Comparison of ENCODE assay signal across 8 cellular contexts in genomic region chr2:190879474-190880373, GRCh38. TPM values are rescaled to one million over a fixed set of nuclear protein-coding genes. Genes with fewer than 3 reads are reported as not detected.
DNase-seq lines count a peak whose midpoint lies in the region; ATAC-seq and TF ChIP-seq lines count a peak whose summit lies in the region.

No MANE protein-coding gene starts in this region.

- peaks cover 31% of the 10 kb centered on the region for H3K36me3 Mint-ChIP-seq in activated CD4-positive, alpha-beta memory T cell treated with anti-CD3 and anti-CD28 coated beads for 36 hours

- DNase-seq in AG04450 (ENCODE audit: low read depth, low spot score) (no peak), ovary (peak in 3 of 5 donors; percentile 12 to 32 (median 25)), aorta (no peak), sciatic nerve (ENCODE audit: low spot score) (no peak), ecto neural progenitor cell (ENCODE audit: low spot score) (no peak)
- DNase-seq in activated CD4-positive, alpha-beta memory T cell treated with anti-CD3 and anti-CD28 coated beads for 36 hours = peak; percentile 62

- peaks cover 4% of the 10 kb centered on the region for H3K27me3 Mint-ChIP-seq in activated CD4-positive, alpha-beta memory T cell treated with anti-CD3 and anti-CD28 coated beads for 36 hours

- no peak for TF ChIP-seq EP300 in ovary (IDR thresholded peaks at IDR 0.05)

- H3K9me3 ChIP-seq in AG04450 (ENCODE audit: control insufficient read depth, insufficient read depth, low read length) (no peaks in the 10 kb centered on the region), esophagus (ENCODE audit: control insufficient read depth in 2 of 2, insufficient read depth in 1 of 2, low read depth in 1 of 2, low read length in 1 of 2) (no peaks in the 10 kb centered on the region), ovary (no peaks in the 10 kb centered on the region), aorta (ENCODE audit: control insufficient read depth, low read length) (no peaks in the 10 kb centered on the region)

- intact Hi-C loops in activated CD4-positive, alpha-beta memory T cell treated with anti-CD3 and anti-CD28 coated beads for 36 hours (cut with micrococcal nuclease) = loop anchor here (1.0 to 5.0 kb wide), 10 partner anchors 17 to 1097 kb away; partner anchors contain the start of genes NEMP2, ORMDL1, PMS1 and STAT1
- intact Hi-C loops in ovary (cut with DNase I) = loop anchor here in 2 of 4 donors (10.0 kb wide), 2 partner anchors 65 to 135 kb away; partner anchors contain the start of gene STAT1 (in 1 of the 2)
- intact Hi-C loops in aorta (cut with DNase I) = loop anchor here in 1 of 2 donors (10.0 kb wide), 1 partner anchor 85 kb away; no protein-coding TSS in a partner anchor
- intact Hi-C loops in sciatic nerve (cut with DNase I) = no loop called here

- POLR2A ChIA-PET in AG04450 (lab: Yijun Ruan, JAX) = interaction anchor here (0.6 to 3.7 kb wide), 9 partner anchors 11 to 1117 kb away, joined by 3 to 45 read pairs (median 5); no protein-coding TSS in a partner anchor
- POLR2A ChIA-PET in activated CD4-positive, alpha-beta memory T cell treated with anti-CD3 and anti-CD28 coated beads for 36 hours (lab: Charles Lee) = interaction anchor here (0.6 to 4.6 kb wide), 19 partner anchors 13 to 798 kb away, joined by 3 to 31 read pairs (median 4); partner anchors contain the start of genes HIBCH, NABP1, NEMP2 and STAT1

- peak overlapping the region; percentile 98 for H3K4me3 Mint-ChIP-seq in activated CD4-positive, alpha-beta memory T cell treated with anti-CD3 and anti-CD28 coated beads for 36 hours

- peak overlapping the region; percentile 63 for H3K27ac ChIP-seq in AG04450 (ENCODE audit: low read depth, low read length)
- peak overlapping the region; percentile 96 to 99 for H3K27ac ChIP-seq in esophagus (ENCODE audit: low read depth in 2 of 2, low read length in 1 of 2)
- H3K27ac ChIP-seq in ovary = peak overlapping the region; percentile 89 to 95
- peak overlapping the region; percentile 58 to 96 for H3K27ac ChIP-seq in aorta (ENCODE audit: low read depth in 1 of 2, low read length in 2 of 2)

- H3K4me3 ChIP-seq in AG04450 (ENCODE audit: low read depth, low read length) (peak overlapping the region; percentile 68), esophagus (ENCODE audit: low read depth in 1 of 2, low read length in 2 of 2) (peak overlapping the region; percentile 72 to 76), ovary (peak overlapping the region; percentile 96), aorta (ENCODE audit: low read length in 2 of 2) (peak overlapping the region; percentile 11 to 58)

- no peaks in the 10 kb centered on the region for H3K9me3 Mint-ChIP-seq in activated CD4-positive, alpha-beta memory T cell treated with anti-CD3 and anti-CD28 coated beads for 36 hours

- H3K27me3 ChIP-seq in AG04450 (ENCODE audit: control insufficient read depth, insufficient read depth, low read length) (no peaks in the 10 kb centered on the region), esophagus (ENCODE audit: control insufficient read depth in 1 of 2, insufficient read depth in 2 of 2, low read length in 2 of 2) (no peaks in the 10 kb centered on the region), ovary (no peaks in the 10 kb centered on the region), aorta (ENCODE audit: control insufficient read depth in 1 of 2, insufficient read depth in 2 of 2, low read length in 1 of 2) (no peaks in the 10 kb centered on the region)

- WGBS in esophagus, 2 donors = 25 to 32% methylated on average over 28 of the region's 28 CpGs
- 18 to 25% (median 19%) methylated on average over 28 of the region's 28 CpGs for WGBS in ovary, 3 donors
- WGBS in aorta, 2 donors = 13 to 15% methylated on average over 28 of the region's 28 CpGs

- H3K36me3 ChIP-seq in esophagus (ENCODE audit: control insufficient read depth in 2 of 2, insufficient read depth in 2 of 2, low read length in 1 of 2) (no peaks in the 10 kb centered on the region), ovary (no peaks in the 10 kb centered on the region), aorta (ENCODE audit: control insufficient read depth in 1 of 2, insufficient read depth in 2 of 2, low read length in 1 of 2) (no peaks in the 10 kb centered on the region)

- no peak for TF ChIP-seq POLR2A in ovary (IDR thresholded peaks at IDR 0.05)

- CTCF ChIA-PET in AG04450 (lab: Charles Lee) = interaction anchor here (1.0 kb wide), 2 partner anchors 21 to 30 kb away, joined by 3 to 4 read pairs; no protein-coding TSS in a partner anchor
- CTCF ChIA-PET in activated CD4-positive, alpha-beta memory T cell treated with anti-CD3 and anti-CD28 coated beads for 36 hours (lab: Charles Lee) = interaction anchor here (0.6 to 0.8 kb wide), 2 partner anchors 29 to 42 kb away, joined by 3 to 8 read pairs; no protein-coding TSS in a partner anchor

- TF ChIP-seq CTCF in AG04450 (IDR thresholded peaks at IDR 0.05; ENCODE audit: low read depth, low read length) (no peak), ovary (IDR thresholded peaks at IDR 0.05) (no peak)

- ATAC-seq in HG02885 (IDR thresholded peaks at IDR 0.05; ENCODE audit: poor library complexity, unreplicated experiment) = peak; percentile 0
- ATAC-seq in aorta (ENCODE audit: low FRiP score) = no peak
- no peak for ATAC-seq in sciatic nerve

- H3K4me1 ChIP-seq in esophagus (ENCODE audit: control insufficient read depth in 2 of 2, insufficient read depth in 2 of 2, low read length in 1 of 2) (no peaks in the 10 kb centered on the region), ovary (ENCODE audit: insufficient read depth) (peaks cover 3% of the 10 kb centered on the region), aorta (ENCODE audit: control insufficient read depth in 1 of 2, insufficient read depth in 2 of 2, low read length in 2 of 2) (peaks cover 0 to 3% of the 10 kb centered on the region in 2 donors)

- H3K4me1 Mint-ChIP-seq in activated CD4-positive, alpha-beta memory T cell treated with anti-CD3 and anti-CD28 coated beads for 36 hours (ENCODE audit: low read depth) = peaks cover 30% of the 10 kb centered on the region

- peak overlapping the region; percentile 98 for H3K27ac Mint-ChIP-seq in activated CD4-positive, alpha-beta memory T cell treated with anti-CD3 and anti-CD28 coated beads for 36 hours

RNA-seq across cellular contexts. Expression of gene GLS, which starts 0.9 kb away (rescaled TPM):
- polyA plus RNA-seq in AG04450 (2011; rRNA removed) (144 and 206 TPM in 2 replicates), esophagus (1 to 10 TPM; 8.5 to 9.4 TPM), ovary (10 to 100 TPM; 20.2 to 56.1 TPM), aorta (100 to 1,000 TPM in 1 of 2 donors, 10 to 100 TPM in 1; 59.4 to 109 TPM)
- 207 and 315 TPM in 2 replicates for polyA minus RNA-seq in AG04450 (2011; rRNA and poly(A)+ RNA removed)
- total RNA-seq in activated CD4-positive, alpha-beta memory T cell treated with anti-CD3 and anti-CD28 coated beads for 36 hours = 100 to 1,000 TPM; 209 to 210 TPM
- total RNA-seq in ovary (100 to 1,000 TPM in 1 of 7 donors, 10 to 100 TPM in 6; 71.2 to 141 (median 77.1) TPM), aorta (100 to 1,000 TPM; 344 to 425 TPM), sciatic nerve (165 TPM)

Comparison
In these comparisons a context has a peak if more than half of its experiments do, and no peak if none do; other contexts are left out.
1. DNase-seq: peak in activated CD4-positive, alpha-beta memory T cell treated with anti-CD3 and anti-CD28 coated beads for 36 hours (single experiment) and ovary (3 of 5); none in AG04450 (single experiment), aorta (0 of 2), sciatic nerve (single experiment) and ecto neural progenitor cell (single experiment).
2. H3K4me3 ChIP-seq: peak in every context shown above with its lines; median percentile 96 in ovary; 74 in esophagus; 68 in AG04450; 34 in aorta.
3. Peak in every context shown above with its lines, with median percentiles within 50 percentile points of each other: H3K27ac ChIP-seq.